Comparison of ENCODE assay signal across 12 cellular contexts in genomic region chr2:81901017-81901416, GRCh38.
DNase-seq lines count a peak whose midpoint lies in the region; ATAC-seq, FAIRE-seq and TF ChIP-seq lines count a peak whose summit lies in the region.
"Had no signal": no experiment of that assay in that cellular context is flagged by ENCODE, and none has a peak within 500 bp of the region (broad histone marks: within the 10 kb centered on the region; RNA-seq: fewer than 3 reads in every experiment).

No MANE protein-coding gene starts in this region.

- no peaks in the 10 kb centered on the region for H3K27me3 ChIP-seq in H7 (ENCODE audit: control insufficient read depth, insufficient read depth, low read length)

- ATAC-seq in HG03457 (IDR thresholded peaks at IDR 0.05; ENCODE audit: unreplicated experiment): no peak
- no peak for ATAC-seq in HG03045 (IDR thresholded peaks at IDR 0.05; ENCODE audit: unreplicated experiment)
- ATAC-seq: esophagus mucosa, right cardiac atrium had no signal

- no peak overlapping the region for H3K27ac ChIP-seq in RWPE1

- DNase-seq in H7 (peak; percentile 1), RWPE1 (ENCODE audit: low spot score) (peak; percentile 12), frontal cortex (ENCODE audit: low spot score in 2 of 2) (no peak), NCI-H1105 treated with DMSO at 0.1 percent for 48 hours (lab: John Stamatoyannopoulos, UW) (no peak), GM10248 (ENCODE audit: extremely low spot score) (no peak)
- DNase-seq: activated CD4-positive, alpha-beta T cell treated with anti-CD3 and anti-CD28 coated beads for 4 hours; caudate nucleus; right cardiac atrium had no signal

- no peak overlapping the region for H3K4me3 ChIP-seq in H7 (ENCODE audit: insufficient read depth, low read depth, low read length)

- no peaks in the 10 kb centered on the region for H3K36me3 ChIP-seq in H7 (replicated peaks; ENCODE audit: control insufficient read depth, insufficient read depth, low read length)

- CTCF ChIA-PET in RWPE1 (lab: Yijun Ruan, JAX): interaction anchor here (0.6 to 0.9 kb wide), 4 partner anchors 8 to 736 kb away, joined by 3 to 6 read pairs (median 4); no protein-coding TSS in a partner anchor
- CTCF ChIA-PET in GM10248 (lab: Yijun Ruan, JAX): no interaction called here

- FAIRE-seq in A204.1 (lab: Jason Lieb, UNC) (peak; percentile 74), frontal cortex (lab: Jason Lieb, UNC) (peak; percentile 17)

- TF ChIP-seq CTCF in RWPE1 (conservative IDR thresholded peaks at IDR 0.05; ENCODE audit: low read depth): peak; percentile 34; the same call in 1 of the 2 replicates
- TF ChIP-seq CTCF in GM10248 (IDR thresholded peaks at IDR 0.05; ENCODE audit: control extremely low read depth, extremely low read depth, low read depth, missing control alignments): no peak

- POLR2A ChIA-PET in RWPE1 (lab: Yijun Ruan, JAX; ENCODE audit: low non-redundant PET) (no interaction called here), GM10248 (lab: Yijun Ruan, JAX) (no interaction called here)

Comparison
In these comparisons a context has a peak if more than half of its experiments do, and no peak if none do; other contexts are left out.
1. DNase-seq: peak in H7 (single experiment) and RWPE1 (single experiment); none in frontal cortex (0 of 2), NCI-H1105 treated with DMSO at 0.1 percent for 48 hours (single experiment) and GM10248 (single experiment).